ENCODE assay signal across 20 cellular contexts in the genomic region with DNA sequence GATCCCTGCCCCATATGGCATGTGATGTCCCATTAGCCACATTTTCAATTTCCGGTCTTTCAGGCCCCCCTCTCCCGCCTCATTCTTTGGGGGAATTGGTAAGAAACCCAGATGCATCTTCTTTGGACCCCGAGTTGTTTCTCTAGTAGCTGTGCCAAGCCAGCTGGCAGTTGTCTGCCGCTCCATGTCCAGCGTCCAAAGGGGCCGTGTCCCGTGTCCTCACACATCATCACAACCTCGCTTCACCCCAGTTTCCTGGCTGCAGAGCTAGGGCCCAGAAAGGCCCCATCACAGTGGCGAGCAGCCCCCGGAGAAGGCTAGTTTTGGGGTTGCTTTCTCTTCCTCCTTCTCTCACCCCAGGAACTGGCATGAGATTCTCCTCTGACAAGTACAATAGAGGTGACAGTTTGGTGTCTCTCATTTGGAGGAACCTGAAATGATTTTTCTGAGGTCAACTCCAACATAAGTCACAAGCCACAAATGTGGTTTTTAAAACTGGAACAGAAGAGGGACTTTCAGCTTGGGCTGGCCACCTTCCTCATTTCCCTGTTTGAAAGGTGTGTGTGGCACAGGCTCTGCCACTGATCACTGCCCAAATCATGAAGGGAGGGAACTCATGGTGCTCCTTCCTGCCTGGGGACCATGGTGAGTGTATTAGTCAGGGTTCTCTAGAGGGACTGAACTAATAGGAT. TPM values are rescaled to one million over a fixed set of nuclear protein-coding genes. Genes with fewer than 3 reads are reported as not detected.
DNase-seq lines count a peak whose midpoint lies in the region; ATAC-seq, FAIRE-seq and TF ChIP-seq lines count a peak whose summit lies in the region.
"Had no signal": no experiment of that assay in that cellular context is flagged by ENCODE, and none has a peak within 500 bp of the region (broad histone marks: within the 10 kb centered on the region; RNA-seq: fewer than 3 reads in every experiment).

No MANE protein-coding gene starts in this region.

- peaks cover 0 to 2% (median 0%) of the 10 kb centered on the region in 7 donors for H3K9me3 Mint-ChIP-seq in CD14-positive monocyte
- H3K9me3 Mint-ChIP-seq: nephron, T-cell had no signal

- TF ChIP-seq EP300 in GM12878 (IDR thresholded peaks at IDR 0.05; ENCODE audit: borderline replicate concordance in 1 of 2, control insufficient read depth in 1 of 2, low read depth in 2 of 2, low read length in 2 of 2), result no peak; a peak in 1 of 4 replicates

- H3K9ac ChIP-seq in IMR-90 (ENCODE audit: low read depth, low read length), result no peak overlapping the region
- no peak overlapping the region for H3K9ac ChIP-seq in GM12878 (ENCODE audit: control insufficient read depth, insufficient read depth, low read length)

- no peak overlapping the region for H2BK120ac ChIP-seq in IMR-90 (ENCODE audit: low read depth, low read length)

- H2AK9ac ChIP-seq in IMR-90 (replicated peaks; ENCODE audit: low read depth, low read length, poor library complexity), result no peak overlapping the region

- POLR2A ChIA-PET in IMR-90 (lab: Charles Lee; ENCODE audit: unreplicated experiment) (no interaction called here), GM12878 (lab: Charles Lee) (interaction anchor here (0.6 to 3.4 kb wide), 3 partner anchors 14 to 21 kb away, joined by 3 to 14 read pairs (median 5); no protein-coding TSS in a partner anchor)

- H3K4me3 Mint-ChIP-seq in CD14-positive monocyte, result peak overlapping the region in 1 of 2 donors; percentile 35
- H3K4me3 Mint-ChIP-seq in T-helper 17 cell, result no peak overlapping the region
- H3K4me3 Mint-ChIP-seq: nephron, T-cell had no signal

- peak overlapping the region; percentile 80; the same call in 1 of the 2 replicates for H3K23ac ChIP-seq in IMR-90 (ENCODE audit: low read depth, low read length)

- dilution Hi-C loops in IMR-90 (cut with HindIII; ENCODE audit: low sequenced_read_pairs, unreplicated experiment), result no loop called here

- 14% methylated on average over 2 of the region's 10 CpGs; no CpG with 5 or more reads in 1 of the 2 experiments for WGBS in IMR-90 (ENCODE audit: extremely low coverage in 2 of 2, insufficient read length in 1 of 2), 2 experiments
- 50% methylated on average over 10 of the region's 10 CpGs for WGBS in GM12878 (ENCODE audit: insufficient coverage, insufficient replicate concordance, low lambda C conversion rate, missing lambda C conversion rate)
- WGBS in testis, 2 donors, result 43 to 61% methylated on average over 10 of the region's 10 CpGs

- FAIRE-seq in GM12878 (lab: Jason Lieb, UNC), result peak; percentile 91
- FAIRE-seq: colon, K562 had no signal

- H3K27ac Mint-ChIP-seq in CD14-positive monocyte (peak overlapping the region in 5 of 7 donors; percentile 16 to 84 (median 68)), T-helper 17 cell (no peak overlapping the region)
- H3K27ac Mint-ChIP-seq: nephron, T-cell had no signal

- no peak overlapping the region for H2BK20ac ChIP-seq in IMR-90 (ENCODE audit: low read depth, low read length)

- H3K27me3 ChIP-seq in IMR-90 (ENCODE audit: control insufficient read depth, insufficient read depth, low read length), result peaks cover 2% of the 10 kb centered on the region; the same call in 1 of the 2 replicates
- H3K27me3 ChIP-seq in GM12878 (replicated peaks in 1 of 2; ENCODE audit: control insufficient read depth in 2 of 2, insufficient read depth in 2 of 2, low read length in 1 of 2), result no peaks in the 10 kb centered on the region
- no peaks in the 10 kb centered on the region for H3K27me3 ChIP-seq in testis

- no peak overlapping the region for H3K4ac ChIP-seq in IMR-90 (ENCODE audit: low read depth, low read length)

- H4K5ac ChIP-seq in IMR-90 (ENCODE audit: low read depth, low read length), result no peak overlapping the region

- no peak overlapping the region for H3K14ac ChIP-seq in IMR-90 (replicated peaks; ENCODE audit: low read depth, low read length)

- no peaks in the 10 kb centered on the region for H3K36me3 Mint-ChIP-seq in CD14-positive monocyte
- H3K36me3 Mint-ChIP-seq in T-helper 17 cell (ENCODE audit: low read depth), result no peaks in the 10 kb centered on the region
- H3K36me3 Mint-ChIP-seq: T-cell had no signal

- no peaks in the 10 kb centered on the region for H3K79me2 ChIP-seq in GM12878 (ENCODE audit: control insufficient read depth, insufficient read depth, low read length)

- H3K9me1 ChIP-seq in IMR-90 (ENCODE audit: insufficient read depth, low read length), result no peaks in the 10 kb centered on the region

- H3K4me2 ChIP-seq in IMR-90 (ENCODE audit: low read depth, low read length) (no peak overlapping the region), GM12878 (ENCODE audit: control insufficient read depth, insufficient read depth) (peak overlapping the region; percentile 21; the same call in 1 of the 2 replicates)

- CTCF ChIA-PET in IMR-90 (lab: Yijun Ruan, JAX) (no interaction called here), GM12878 (lab: Yijun Ruan, JAX) (interaction anchor here (0.6 to 4.2 kb wide), 8 partner anchors 14 to 145 kb away, joined by 3 to 17 read pairs (median 6); no protein-coding TSS in a partner anchor)

- ATAC-seq in IMR-90 (ENCODE audit: low read depth), result no peak
- peak; percentile 88 for ATAC-seq in GM12878
- ATAC-seq in sciatic nerve, result peak; percentile 59
- ATAC-seq in T-helper 17 cell, result no peak
- no peak for ATAC-seq in HG02759 (IDR thresholded peaks at IDR 0.05; ENCODE audit: unreplicated experiment)
- ATAC-seq: K562, T-cell had no signal

- in situ Hi-C loops in IMR-90 (cut with MboI; ENCODE audit: low sequenced_read_pairs), result loop anchor here (25.0 kb wide), 1 partner anchor 352 kb away; no protein-coding TSS in a partner anchor
- in situ Hi-C loops in GM12878 (cut with MboI), result no loop called here

- H2AK5ac ChIP-seq in IMR-90 (ENCODE audit: low read depth, low read length), result peak overlapping the region; percentile 73; the same call in 1 of the 2 replicates

- DNase-seq in CD14-positive monocyte (ENCODE audit: low spot score) (no peak), IMR-90 (no peak), GM12878 (ENCODE audit: low read depth, low spot score) (peak; percentile 67), sciatic nerve (ENCODE audit: low spot score) (no peak), T-helper 17 cell (no peak), NCI-H345 (lab: John Stamatoyannopoulos, UW) (no peak), testis (no peak)
- DNase-seq: activated gamma-delta T cell, anterior cingulate cortex, DMS 273 treated with DMSO at 0.1 percent for 48 hours, foreskin melanocyte, mesenchymal stem cell, NCI-H1105, NCI-H2171, substantia nigra, T-cell had no signal

- H3K27ac ChIP-seq in IMR-90 (ENCODE audit: insufficient read depth, low read length) (no peak overlapping the region), GM12878 (ENCODE audit: control insufficient read depth, insufficient read depth) (0 out of 2 replicates have a peak overlapping the region, but pooled peaks have one; percentile 17), testis (no peak overlapping the region)

- no peak overlapping the region for H3K18ac ChIP-seq in IMR-90 (ENCODE audit: low read depth, low read length)

- H4K91ac ChIP-seq in IMR-90 (ENCODE audit: insufficient read depth, low read depth, low read length), result no peak overlapping the region

- no peak overlapping the region for H3K4me3 ChIP-seq in IMR-90 (ENCODE audit: insufficient read depth, low read depth, low read length)
- H3K4me3 ChIP-seq in GM12878, result 0 out of 2 replicates have a peak overlapping the region, but pooled peaks have one; percentile 5
- H3K4me3 ChIP-seq in testis, result no peak overlapping the region
- H3K4me3 ChIP-seq: K562 had no signal

- no peak overlapping the region for H4K8ac ChIP-seq in IMR-90 (ENCODE audit: low read depth in 2 of 2, low read length in 2 of 2)

- no peaks in the 10 kb centered on the region for H3K79me1 ChIP-seq in IMR-90 (ENCODE audit: low read depth in 1 of 2, low read length in 2 of 2)

- H2BK15ac ChIP-seq in IMR-90 (ENCODE audit: low read depth, low read length), result no peak overlapping the region

- TF ChIP-seq POLR2A in IMR-90 (IDR thresholded peaks at IDR 0.05; ENCODE audit: low read depth, low read length) (no peak), GM12878 (IDR thresholded peaks at IDR 0.05; ENCODE audit: low read depth, low read length) (no peak), testis (IDR thresholded peaks at IDR 0.05) (no peak)

- peaks cover 6% of the 10 kb centered on the region; the same call in 1 of the 2 replicates for H3K4me1 ChIP-seq in IMR-90 (ENCODE audit: control insufficient read depth, insufficient read depth, low read length)
- H3K4me1 ChIP-seq in GM12878 (ENCODE audit: control insufficient read depth, insufficient read depth, low read length), result peaks cover 28% of the 10 kb centered on the region
- H3K4me1 ChIP-seq in testis, result peaks cover 8% of the 10 kb centered on the region

- H4K20me1 ChIP-seq in IMR-90 (ENCODE audit: insufficient read depth, low read length) (no peaks in the 10 kb centered on the region), GM12878 (ENCODE audit: control insufficient read depth, insufficient read depth) (no peaks in the 10 kb centered on the region)

- RAD21 ChIA-PET in GM12878 (lab: Charles Lee; ENCODE audit: unreplicated experiment), result interaction anchor here (1.2 to 2.1 kb wide), 2 partner anchors 13 to 24 kb away, joined by 4 to 6 read pairs; no protein-coding TSS in a partner anchor

- H3K9me3 ChIP-seq in IMR-90 (ENCODE audit: control insufficient read depth, insufficient read depth, low read length) (no peaks in the 10 kb centered on the region), GM12878 (replicated peaks; ENCODE audit: control insufficient read depth, insufficient read depth, low read length) (no peaks in the 10 kb centered on the region; the same call in 2 of the 3 replicates), T-helper 17 cell (ENCODE audit: control insufficient read depth, low read length, poor library complexity, severe bottlenecking) (no peaks in the 10 kb centered on the region), testis (no peaks in the 10 kb centered on the region)

- H3K36me3 ChIP-seq in IMR-90 (ENCODE audit: control insufficient read depth, insufficient read depth, low read length) (peaks cover 1% of the 10 kb centered on the region; the same call in 1 of the 2 replicates), GM12878 (ENCODE audit: control insufficient read depth in 2 of 2, insufficient read depth in 2 of 2, low read length in 1 of 2) (no peaks in the 10 kb centered on the region), testis (ENCODE audit: low read depth, missing control alignments) (no peaks in the 10 kb centered on the region)

- no peak overlapping the region for H3K56ac ChIP-seq in IMR-90 (ENCODE audit: extremely low read depth, insufficient read depth, low read length)

- H3K27me3 Mint-ChIP-seq in CD14-positive monocyte (ENCODE audit: low read depth in 3 of 3) (peaks cover 16 to 33% (median 22%) of the 10 kb centered on the region in 3 donors), T-helper 17 cell (peaks cover 11% of the 10 kb centered on the region)

- H3K4me1 Mint-ChIP-seq in CD14-positive monocyte, result peaks cover 20% of the 10 kb centered on the region
- no peaks in the 10 kb centered on the region for H3K4me1 Mint-ChIP-seq in T-helper 17 cell
- H3K4me1 Mint-ChIP-seq: nephron had no signal

- intact Hi-C loops in CD14-positive monocyte (cut with micrococcal nuclease) (loop anchor here in 1 of 2 donors (5.0 kb wide), 1 partner anchor 47 kb away; no protein-coding TSS in a partner anchor), IMR-90 (cut with micrococcal nuclease) (no loop called here), GM12878 (cut with micrococcal nuclease; ENCODE audit: unreplicated experiment) (no loop called here), sciatic nerve (cut with DNase I) (no loop called here), testis (cut with DNase I; ENCODE audit: low total_unique reads) (no loop called here)

- TF ChIP-seq RAD21 in IMR-90 (IDR thresholded peaks at IDR 0.05; ENCODE audit: low read length), result no peak
- no peak for TF ChIP-seq RAD21 in GM12878 (IDR thresholded peaks at IDR 0.05; ENCODE audit: insufficient read depth, low read depth, low read length)

- no peak for TF ChIP-seq CTCF in CD14-positive monocyte (IDR thresholded peaks at IDR 0.05)
- no peak for TF ChIP-seq CTCF in IMR-90 (conservative IDR thresholded peaks at IDR 0.05; ENCODE audit: low read depth, low read length)
- TF ChIP-seq CTCF in GM12878 (IDR thresholded peaks at IDR 0.05 in 2 of 3, conservative IDR thresholded peaks at IDR 0.05 in 1 of 3; ENCODE audit: control insufficient read depth in 2 of 3, extremely low read depth in 1 of 3, insufficient read depth in 1 of 3, low read depth in 3 of 3, low read length in 3 of 3), result no peak
- TF ChIP-seq CTCF in testis (IDR thresholded peaks at IDR 0.05), result no peak

- H2AFZ ChIP-seq in IMR-90 (replicated peaks; ENCODE audit: low read length, poor library complexity) (peak overlapping the region; percentile 40), GM12878 (ENCODE audit: control insufficient read depth, low read depth, low read length) (no peak overlapping the region; the same call in 1 of the 2 replicates)

- no peak overlapping the region for H2BK5ac ChIP-seq in IMR-90 (ENCODE audit: low read depth, low read length, poor library complexity, severe bottlenecking)

- BruUV-seq in IMR-90 (replicated peaks; lab: Mats Ljungman, UMichigan) (no TSS peak), GM12878 (replicated peaks; lab: Mats Ljungman, UMichigan) (no TSS peak)

- SMC1A ChIA-PET in GM12878 (lab: Charles Lee; ENCODE audit: uncharacterized antibody, unreplicated experiment), result interaction anchor here (0.9 to 2.8 kb wide), 7 partner anchors 12 to 54 kb away, joined by 3 to 11 read pairs (median 3); no protein-coding TSS in a partner anchor

RNA-seq across cellular contexts. Expression of gene GPR157, which starts 6.4 kb away (rescaled TPM):
- polyA plus RNA-seq in CD14-positive monocyte (1 to 10 TPM in 1 of 2 donors, under 1 TPM in 1; 0.56 to 1.1 TPM), IMR-90 (2012; rRNA removed) (1.7 and 1.8 TPM in 2 replicates), GM12878 (2011; rRNA removed) (1.3 and 3.7 TPM in 2 replicates), GM12878 (2014; fragmentation: Illumina TruSeq; extraction: Trizol) (2.5 and 2.8 TPM in 2 replicates), GM12878 (2014; fragmentation: Nextera tagmentation; extraction: Ambion mirVana) (1 to 10 TPM in 1 of 2 experiments, under 1 TPM in 1; 0.66 to 1.1 TPM), GM12878 (2014; rRNA removed) (2.6 and 3.2 TPM in 2 replicates), GM12878 (2016; fragmentation: Nextera tagmentation; extraction: Ambion mirVana) (1 to 10 TPM in 1 of 2 experiments, under 1 TPM in 1; 0.86 to 2.9 TPM), testis (ENCODE audit: insufficient read depth, low read depth, low replicate concordance) (4.1 TPM)
- total RNA-seq in IMR-90 (2012; rRNA removed) (2.2 and 2.7 TPM in 2 replicates), GM12878 (2014; rRNA removed) (4.7 and 15.9 TPM in 2 replicates), GM12878 (2014; rRNA removed; fragmentation: Illumina TruSeq; extraction: Trizol) (2.8 and 5.0 TPM in 2 replicates), GM12878 (2021) (10.1 and 12.2 TPM in 2 replicates), sciatic nerve (8.6 TPM), T-helper 17 cell (1 to 10 TPM; 4.4 to 5.6 TPM), testis (10 to 100 TPM in 1 of 2 donors, 1 to 10 TPM in 1; 8.8 to 11.7 TPM)
- polyA plus RNA-seq in IMR-90 (2012; cell fraction: cytosol; rRNA removed), result 1.4 TPM in 2 replicates
- polyA plus RNA-seq in IMR-90 (2012; cell fraction: nucleus; rRNA removed; ENCODE audit: low replicate concordance), result 2.8 and 3.5 TPM in 2 replicates
- 22.6 and 27.6 TPM in 2 replicates for total RNA-seq in GM12878 (2013; cell fraction: nucleolus; rRNA removed)
- 1.5 TPM for polyA plus RNA-seq in GM12878 (2011; ENCODE audit: low read depth)
- polyA plus RNA-seq in GM12878 (2011; cell fraction: cytosol; rRNA removed), result 1.8 and 2.0 TPM in 2 replicates
- 1.9 and 2.3 TPM in 2 replicates for polyA plus RNA-seq in GM12878 (2011; cell fraction: nucleus; rRNA removed)
- polyA plus RNA-seq in GM12878 (2012), result 11.4 and 13.6 TPM in 2 replicates
- polyA minus RNA-seq in GM12878 (2011; rRNA and poly(A)+ RNA removed), result 2.6 and 8.1 TPM in 2 replicates
- 1.2 and 1.8 TPM in 2 replicates for polyA minus RNA-seq in GM12878 (2011; cell fraction: cytosol; rRNA and poly(A)+ RNA removed)
- 0.85 and 3.2 TPM in 2 replicates for polyA minus RNA-seq in GM12878 (2011; cell fraction: nucleus; rRNA and poly(A)+ RNA removed)

Comparison
In these comparisons a context has a peak if more than half of its experiments do, and no peak if none do; other contexts are left out.
1. ATAC-seq: peak in GM12878 (single experiment) and sciatic nerve (single experiment); none in IMR-90 (single experiment), T-helper 17 cell (single experiment) and HG02759 (single experiment).